Comparison of ENCODE assay signal across 18 cellular contexts in the genomic region with DNA sequence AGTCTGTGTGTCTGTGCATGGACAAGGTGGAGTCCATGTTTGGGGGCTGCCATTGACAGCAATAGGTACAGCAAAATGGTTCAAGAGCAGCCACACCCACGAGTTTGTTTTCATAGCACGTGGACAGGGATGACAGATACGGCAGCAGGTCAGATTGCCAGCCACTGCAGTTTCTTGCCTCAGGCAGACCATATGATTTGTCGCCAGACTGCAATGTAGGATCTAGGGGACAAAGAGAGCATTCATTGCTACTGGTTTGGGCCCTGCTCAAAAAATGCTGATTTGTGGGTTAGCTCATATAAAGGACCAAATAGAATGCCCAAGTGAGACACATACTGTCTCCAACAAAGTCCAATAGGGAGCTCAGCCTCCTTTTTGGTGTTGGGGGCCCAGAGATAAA.
DNase-seq lines count a peak whose midpoint lies in the region; ATAC-seq, FAIRE-seq and TF ChIP-seq lines count a peak whose summit lies in the region.
"Had no signal": no experiment of that assay in that cellular context is flagged by ENCODE, and none has a peak within 500 bp of the region (broad histone marks: within the 10 kb centered on the region; RNA-seq: fewer than 3 reads in every experiment).

No MANE protein-coding gene starts in this region.

- ATAC-seq in HepG2 (peak; percentile 63), right lobe of liver (no peak), sciatic nerve (peak; percentile 42), HG03135 (IDR thresholded peaks at IDR 0.05; ENCODE audit: unreplicated experiment) (no peak)
- no peak for ATAC-seq in activated T-cell treated with anti-CD3 and anti-CD28 coated beads, Interleukin-2, amount 50 U/mL, for 4 hours

- H3K36me3 ChIP-seq in HepG2 (replicated peaks in 1 of 2; ENCODE audit: control insufficient read depth in 1 of 2, insufficient read depth in 2 of 2, low read length in 2 of 2): no peaks in the 10 kb centered on the region
- no peaks in the 10 kb centered on the region for H3K36me3 ChIP-seq in right lobe of liver
- no peaks in the 10 kb centered on the region for H3K36me3 ChIP-seq in SJCRH30
- H3K36me3 ChIP-seq: SJSA1 had no signal

- TF ChIP-seq EP300 in HepG2 (IDR thresholded peaks at IDR 0.05; ENCODE audit: low read depth in 2 of 2, low read length in 2 of 2) (no peak), HepG2 (CRISPR knock-in tag; IDR thresholded peaks at IDR 0.05; ENCODE audit: borderline replicate concordance) (no peak)

- POLR2A ChIA-PET in HepG2 (lab: Yijun Ruan, JAX): no interaction called here

- CTCF ChIA-PET in HepG2 (lab: Yijun Ruan, JAX; ENCODE audit: low intra/inter-chr PET ratio, low total read pairs): no interaction called here

- no peak overlapping the region for H3K4me3 ChIP-seq in HepG2 (replicated peaks in 1 of 3; ENCODE audit: insufficient read depth in 1 of 3, low read depth in 2 of 3, low read length in 3 of 3)
- H3K4me3 ChIP-seq in right lobe of liver: no peak overlapping the region
- no peak overlapping the region for H3K4me3 ChIP-seq in SJCRH30
- H3K4me3 ChIP-seq: SJSA1 had no signal

- no peak for DNase-seq in HepG2 (ENCODE audit: low spot score)
- DNase-seq in right lobe of liver: no peak
- peak; percentile 42 to 69 for DNase-seq in SJCRH30
- DNase-seq in foreskin melanocyte: peak; percentile 93
- no peak for DNase-seq in sciatic nerve (ENCODE audit: low spot score)
- no peak for DNase-seq in activated T-cell treated with anti-CD3 and anti-CD28 coated beads, Interleukin-2, amount 50 U/mL, for 4 hours
- no peak for DNase-seq in T-helper 2 cell treated with Interferon-gamma antibody and Interleukin-4, amounts not matched to agents 5 μg/mL and 100 μg/mL, for 36 hours (ENCODE audit: low spot score)
- DNase-seq: HFFc6, IMR-90, NCI-H1417, NCI-H187 treated with DMSO at 0.1 percent for 48 hours, NCI-H446, NCI-H748 treated with DMSO at 0.1 percent for 48 hours, OCI-M1 had no signal

- H4K20me1 ChIP-seq in HepG2 (ENCODE audit: insufficient read depth, low read length): no peaks in the 10 kb centered on the region

- no peaks in the 10 kb centered on the region for H3K27me3 ChIP-seq in HepG2 (ENCODE audit: control insufficient read depth in 1 of 2, insufficient read depth in 2 of 2, low read length in 2 of 2)
- H3K27me3 ChIP-seq in right lobe of liver: no peaks in the 10 kb centered on the region
- 0 out of 2 replicates have a peak, but pooled peaks cover 3% of the 10 kb centered on the region for H3K27me3 ChIP-seq in SJCRH30

- peaks cover 8% of the 10 kb centered on the region for H3K27me3 Mint-ChIP-seq in activated T-cell treated with anti-CD3 and anti-CD28 coated beads, Interleukin-2, amount 50 U/mL, for 4 hours (ENCODE audit: low read depth)
- H3K27me3 Mint-ChIP-seq in T-helper 2 cell treated with Interferon-gamma antibody and Interleukin-4, amounts not matched to agents 5 μg/mL and 100 μg/mL, for 36 hours (ENCODE audit: low read depth): peaks cover 18% of the 10 kb centered on the region

- H3K4me2 ChIP-seq in HepG2 (ENCODE audit: low read depth, low read length): peak overlapping the region; percentile 21; the same call in 1 of the 2 replicates

- no peak for TF ChIP-seq RAD21 in HepG2 (CRISPR knock-in tag; IDR thresholded peaks at IDR 0.05)

- H3K36me3 Mint-ChIP-seq in activated T-cell treated with anti-CD3 and anti-CD28 coated beads, Interleukin-2, amount 50 U/mL, for 4 hours (ENCODE audit: insufficient read depth): peaks cover 2% of the 10 kb centered on the region
- H3K36me3 Mint-ChIP-seq in T-helper 2 cell treated with Interferon-gamma antibody and Interleukin-4, amounts not matched to agents 5 μg/mL and 100 μg/mL, for 36 hours (ENCODE audit: low read depth): no peaks in the 10 kb centered on the region

- H3K9me3 Mint-ChIP-seq in activated T-cell treated with anti-CD3 and anti-CD28 coated beads, Interleukin-2, amount 50 U/mL, for 4 hours: no peaks in the 10 kb centered on the region
- no peaks in the 10 kb centered on the region for H3K9me3 Mint-ChIP-seq in T-helper 2 cell treated with Interferon-gamma antibody and Interleukin-4, amounts not matched to agents 5 μg/mL and 100 μg/mL, for 36 hours
- H3K9me3 Mint-ChIP-seq: HFFc6 had no signal

- intact Hi-C loops in HepG2 (cut with micrococcal nuclease; ENCODE audit: unreplicated experiment) (no loop called here), right lobe of liver (cut with DNase I) (no loop called here), sciatic nerve (cut with DNase I) (no loop called here)

- no peak overlapping the region for H3K4me3 Mint-ChIP-seq in activated T-cell treated with anti-CD3 and anti-CD28 coated beads, Interleukin-2, amount 50 U/mL, for 4 hours
- no peak overlapping the region for H3K4me3 Mint-ChIP-seq in T-helper 2 cell treated with Interferon-gamma antibody and Interleukin-4, amounts not matched to agents 5 μg/mL and 100 μg/mL, for 36 hours
- H3K4me3 Mint-ChIP-seq: HFFc6 had no signal

- H3K27ac ChIP-seq in HepG2 (ENCODE audit: extremely low read length, insufficient read depth, low read length) (no peak overlapping the region), right lobe of liver (no peak overlapping the region), SJCRH30 (no peak overlapping the region)
- H3K27ac ChIP-seq: C4-2B, SJSA1 had no signal

- H3K4me1 Mint-ChIP-seq in activated T-cell treated with anti-CD3 and anti-CD28 coated beads, Interleukin-2, amount 50 U/mL, for 4 hours (ENCODE audit: low read depth): no peaks in the 10 kb centered on the region
- no peaks in the 10 kb centered on the region for H3K4me1 Mint-ChIP-seq in T-helper 2 cell treated with Interferon-gamma antibody and Interleukin-4, amounts not matched to agents 5 μg/mL and 100 μg/mL, for 36 hours (ENCODE audit: low read depth)

- peak; percentile 32 for FAIRE-seq in HepG2 (lab: Jason Lieb, UNC)
- FAIRE-seq: H1 had no signal

- no peaks in the 10 kb centered on the region for H3K79me2 ChIP-seq in HepG2 (ENCODE audit: insufficient read depth, low read length)

- H3K4me1 ChIP-seq in HepG2 (ENCODE audit: insufficient read depth, low read length) (peaks cover 33% of the 10 kb centered on the region), right lobe of liver (no peaks in the 10 kb centered on the region), SJCRH30 (no peaks in the 10 kb centered on the region)
- H3K4me1 ChIP-seq: SJSA1 had no signal

- in situ Hi-C loops in HepG2 (cut with HindIII; ENCODE audit: extremely low pct_ligation_motif_present, low pct_unique_long_range_greater_than_20kb): no loop called here

- no peak overlapping the region for H2AFZ ChIP-seq in HepG2 (ENCODE audit: low read length)

- H3K9ac ChIP-seq in HepG2 (ENCODE audit: insufficient read depth, low read depth, low read length): no peak overlapping the region

- TF ChIP-seq POLR2A in HepG2 (IDR thresholded peaks at IDR 0.05; ENCODE audit: insufficient read depth in 1 of 2, low read depth in 2 of 2, low read length in 2 of 2) (no peak), right lobe of liver (IDR thresholded peaks at IDR 0.05) (no peak)

- BruUV-seq in HepG2 (replicated peaks; lab: Mats Ljungman, UMichigan): no TSS peak

- H3K9me3 ChIP-seq in HepG2 (ENCODE audit: low read length): no peaks in the 10 kb centered on the region
- no peaks in the 10 kb centered on the region for H3K9me3 ChIP-seq in right lobe of liver
- no peaks in the 10 kb centered on the region for H3K9me3 ChIP-seq in SJCRH30 (replicated peaks)
- H3K9me3 ChIP-seq: SJSA1 had no signal

- TF ChIP-seq CTCF in HepG2 (CRISPR knock-in tag; IDR thresholded peaks at IDR 0.05) (no peak), right lobe of liver (IDR thresholded peaks at IDR 0.05) (no peak)

- WGBS in HepG2 (ENCODE audit: low lambda C conversion rate): 14% methylated on average over 2 of the region's 4 CpGs
- 83% methylated on average over 1 of the region's 4 CpGs for WGBS in right lobe of liver (ENCODE audit: insufficient coverage, low coverage, low lambda C conversion rate, missing lambda C conversion rate)

- H3K27ac Mint-ChIP-seq in T-helper 2 cell treated with Interferon-gamma antibody and Interleukin-4, amounts not matched to agents 5 μg/mL and 100 μg/mL, for 36 hours: no peak overlapping the region
- H3K27ac Mint-ChIP-seq: HFFc6 had no signal

TF ChIP-seq in HepG2, 621 proteins besides CTCF, POLR2A, EP300 and RAD21:
- peak; percentile 44; the same call in 1 of the 2 replicates for TF ChIP-seq SAP130 (CRISPR knock-in tag; IDR thresholded peaks at IDR 0.05; ENCODE audit: low read depth)
- no peak for TF ChIP-seq ZNF788 (CRISPR knock-in tag; IDR thresholded peaks at IDR 0.05; ENCODE audit: borderline replicate concordance)
- TF ChIP-seq PHF5A (CRISPR knock-in tag; IDR thresholded peaks at IDR 0.05; ENCODE audit: low read depth, unreplicated experiment): no peak
- 0 out of 4 replicates have a peak, but pooled peaks have one; percentile 13 to 29 for TF ChIP-seq MAFK (conservative IDR thresholded peaks at IDR 0.05 in 1 of 2, IDR thresholded peaks at IDR 0.05 in 1 of 2; ENCODE audit: low read length in 2 of 2)
- TF ChIP-seq MAFF (IDR thresholded peaks at IDR 0.05; ENCODE audit: low read depth, low read length): 0 out of 2 replicates have a peak, but pooled peaks have one; percentile 3
- TF ChIP-seq, protein P1, sequence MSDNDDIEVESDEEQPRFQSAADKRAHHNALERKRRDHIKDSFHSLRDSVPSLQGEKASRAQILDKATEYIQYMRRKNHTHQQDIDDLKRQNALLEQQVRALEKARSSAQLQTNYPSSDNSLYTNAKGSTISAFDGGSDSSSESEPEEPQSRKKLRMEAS (IDR thresholded peaks at IDR 0.05): peak; percentile 34; the same call in 1 of the 2 replicates
- TF ChIP-seq ZNF121 (CRISPR knock-in tag; IDR thresholded peaks at IDR 0.05): no peak

Comparison
In these comparisons a context has a peak if more than half of its experiments do, and no peak if none do; other contexts are left out.
1. ATAC-seq: peak in HepG2 (single experiment) and sciatic nerve (single experiment); none in right lobe of liver (0 of 4), activated T-cell treated with anti-CD3 and anti-CD28 coated beads, Interleukin-2, amount 50 U/mL, for 4 hours (0 of 2) and HG03135 (single experiment).
2. DNase-seq: peak in SJCRH30 (2 of 2) and foreskin melanocyte (single experiment); none in HepG2 (single experiment), right lobe of liver (0 of 3), sciatic nerve (single experiment), activated T-cell treated with anti-CD3 and anti-CD28 coated beads, Interleukin-2, amount 50 U/mL, for 4 hours (single experiment) and T-helper 2 cell treated with Interferon-gamma antibody and Interleukin-4, amounts not matched to agents 5 μg/mL and 100 μg/mL, for 36 hours (single experiment).